In the genomic region with DNA sequence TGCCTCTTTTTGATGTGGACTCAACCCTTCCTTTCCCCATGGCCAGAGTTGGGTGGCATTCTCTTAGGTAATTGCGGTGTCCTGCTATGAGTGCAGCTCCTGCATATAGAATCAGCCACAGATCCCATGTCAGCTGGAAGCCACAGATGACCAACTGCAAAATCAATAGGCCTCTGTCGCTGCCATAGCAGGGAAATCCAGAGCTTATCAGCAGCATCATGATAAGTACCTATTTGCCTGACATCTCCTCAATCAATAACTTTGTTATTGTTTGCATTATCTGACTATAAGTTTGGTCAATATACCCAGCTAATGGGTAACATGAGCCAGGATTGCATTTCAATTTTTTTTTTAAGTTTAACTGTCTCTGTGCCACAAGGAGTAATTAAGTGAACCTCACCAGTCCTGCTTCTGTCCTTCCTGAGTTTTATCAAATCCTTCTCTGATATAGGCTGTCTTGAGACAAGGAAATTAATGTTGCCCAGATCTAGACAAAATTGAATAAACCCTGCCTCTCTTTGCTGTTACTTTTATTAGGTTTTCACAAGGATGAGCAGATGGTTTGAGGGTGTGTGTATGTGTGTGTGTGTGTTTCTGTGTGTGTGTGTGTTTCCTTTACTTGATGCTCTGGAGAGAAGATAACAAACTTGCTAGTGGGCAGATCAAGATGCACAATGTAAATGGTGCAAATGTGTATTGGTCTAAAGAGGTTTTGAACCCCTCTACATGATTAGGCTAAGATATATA, we compare ENCODE assay signal across 28 cellular contexts. TPM values are rescaled to one million over a fixed set of nuclear protein-coding genes. Genes with fewer than 3 reads are reported as not detected.
DNase-seq lines count a peak whose midpoint lies in the region; ATAC-seq and FAIRE-seq lines count a peak whose summit lies in the region.
"Had no signal": no experiment of that assay in that cellular context is flagged by ENCODE, and none has a peak within 500 bp of the region (broad histone marks: within the 10 kb centered on the region; RNA-seq: fewer than 3 reads in every experiment).

No MANE protein-coding gene starts in this region.

- no peaks in the 10 kb centered on the region for H3K27me3 Mint-ChIP-seq in memory B cell
- H3K27me3 Mint-ChIP-seq: activated naive CD8-positive, alpha-beta T cell treated with anti-CD3 and anti-CD28 coated beads, Interleukin-2, amount 50 U/mL, for 24 hours; activated T-cell treated with anti-CD3 and anti-CD28 coated beads, Interleukin-2, amount 50 U/mL, for 24 hours; CD4-positive, alpha-beta T cell; effector memory CD8-positive, alpha-beta T cell had no signal

- peaks cover 3% of the 10 kb centered on the region for H3K4me1 Mint-ChIP-seq in memory B cell

- no peaks in the 10 kb centered on the region for H3K4me1 ChIP-seq in small intestine (ENCODE audit: control insufficient read depth in 2 of 2, insufficient read depth in 1 of 2, low read depth in 1 of 2, low read length in 1 of 2)

- no peaks in the 10 kb centered on the region for H3K9me3 Mint-ChIP-seq in memory B cell
- H3K9me3 Mint-ChIP-seq: activated naive CD8-positive, alpha-beta T cell treated with anti-CD3 and anti-CD28 coated beads, Interleukin-2, amount 50 U/mL, for 24 hours; activated T-cell treated with anti-CD3 and anti-CD28 coated beads, Interleukin-2, amount 50 U/mL, for 24 hours; CD4-positive, alpha-beta T cell; effector memory CD8-positive, alpha-beta T cell; T-cell had no signal

- DNase-seq in NCI-H2171 treated with DMSO at 0.1 percent for 48 hours (lab: John Stamatoyannopoulos, UW): peak; percentile 46
- DNase-seq in NCI-H2171 (lab: John Stamatoyannopoulos, UW): no peak
- DNase-seq in COR-L47 (lab: John Stamatoyannopoulos, UW): peak; percentile 23
- peak; percentile 58 for DNase-seq in NCI-H446 treated with DMSO at 0.1 percent for 48 hours (lab: John Stamatoyannopoulos, UW)
- DNase-seq in memory B cell (ENCODE audit: low spot score in 2 of 2): no peak
- DNase-seq in small intestine: no peak
- DNase-seq: activated CD4-positive, alpha-beta T cell treated with anti-CD3 and anti-CD28 coated beads, Interleukin-2, amount 50 U/mL, for 1 hour; activated effector memory CD4-positive, alpha-beta T cell treated with anti-CD3 and anti-CD28 coated beads, Interleukin-2, amount 50 U/mL, for 16 hours; activated naive CD8-positive, alpha-beta T cell treated with anti-CD3 and anti-CD28 coated beads, Interleukin-2, amount 50 U/mL, for 24 hours; activated T-cell treated with anti-CD3 and anti-CD28 coated beads, Interleukin-2, amount 50 U/mL, for 24 hours; CD4-positive, alpha-beta T cell; central memory CD4-positive, alpha-beta T cell; effector memory CD8-positive, alpha-beta T cell; KG1; left lung; right lobe of liver; stimulated activated CD8-positive, alpha-beta memory T cell treated with anti-CD3 and anti-CD28 coated beads, Interleukin-4, amount 100 ng/mL, for 48 hours; stomach; T-cell; thyroid gland had no signal

- H3K4me3 Mint-ChIP-seq in memory B cell: no peak overlapping the region
- H3K4me3 Mint-ChIP-seq: activated naive CD8-positive, alpha-beta T cell treated with anti-CD3 and anti-CD28 coated beads, Interleukin-2, amount 50 U/mL, for 24 hours; activated T-cell treated with anti-CD3 and anti-CD28 coated beads, Interleukin-2, amount 50 U/mL, for 24 hours; CD4-positive, alpha-beta T cell; effector memory CD8-positive, alpha-beta T cell; T-cell had no signal

- H3K36me3 ChIP-seq in small intestine (ENCODE audit: control insufficient read depth in 2 of 2, insufficient read depth in 2 of 2, low read length in 2 of 2): no peaks in the 10 kb centered on the region
- H3K36me3 ChIP-seq: left lung, MG63, right lobe of liver, stomach, thyroid gland, vagina had no signal

- no peak overlapping the region for H3K27ac ChIP-seq in small intestine (ENCODE audit: low read depth in 1 of 2, low read length in 1 of 2)
- H3K27ac ChIP-seq: left lung, right lobe of liver, stomach, thyroid gland, vagina had no signal

- 67 to 90% (median 72%) methylated on average over 2 of the region's 2 CpGs for WGBS in small intestine, 3 donors

- no peaks in the 10 kb centered on the region for H3K9me3 ChIP-seq in small intestine (ENCODE audit: control insufficient read depth, low read depth)
- H3K9me3 ChIP-seq: left lung, MG63, right lobe of liver, stomach, thyroid gland, vagina had no signal

- H3K4me3 ChIP-seq in small intestine (ENCODE audit: low read depth in 1 of 2, low read length in 2 of 2): no peak overlapping the region
- H3K4me3 ChIP-seq: left lung, MG63, right lobe of liver, stomach, thyroid gland, vagina had no signal

- no peaks in the 10 kb centered on the region for H3K36me3 Mint-ChIP-seq in memory B cell
- H3K36me3 Mint-ChIP-seq: T-cell had no signal

- H3K27ac Mint-ChIP-seq in memory B cell: peak overlapping the region; percentile 5
- H3K27ac Mint-ChIP-seq: activated naive CD8-positive, alpha-beta T cell treated with anti-CD3 and anti-CD28 coated beads, Interleukin-2, amount 50 U/mL, for 24 hours; activated T-cell treated with anti-CD3 and anti-CD28 coated beads, Interleukin-2, amount 50 U/mL, for 24 hours; CD4-positive, alpha-beta T cell; T-cell had no signal

- no peaks in the 10 kb centered on the region for H3K27me3 ChIP-seq in small intestine (ENCODE audit: control insufficient read depth in 2 of 2, insufficient read depth in 2 of 2, low read length in 2 of 2)
- H3K27me3 ChIP-seq: left lung, MG63, right lobe of liver, stomach, thyroid gland, vagina had no signal

- ATAC-seq in memory B cell (ENCODE audit: low read depth) (no peak), GM18519 (IDR thresholded peaks at IDR 0.05; ENCODE audit: low FRiP score, unreplicated experiment) (no peak), GM21447 (IDR thresholded peaks at IDR 0.05; ENCODE audit: unreplicated experiment) (no peak)
- ATAC-seq: activated naive CD8-positive, alpha-beta T cell treated with anti-CD3 and anti-CD28 coated beads, Interleukin-2, amount 50 U/mL, for 24 hours; effector memory CD8-positive, alpha-beta T cell; esophagus mucosa; left lung; right lobe of liver; T-cell had no signal

- FAIRE-seq in small intestine (lab: Jason Lieb, UNC): no peak
- FAIRE-seq: astrocyte, D721Med, RCC 7860 had no signal

RNA-seq across cellular contexts. Expression of a gene that starts 59.6 kb away (rescaled TPM):
- 10 to 100 TPM in 1 of 3 donors, 1 to 10 TPM in 2; 4.1 to 12.7 (median 8.5) TPM for polyA plus RNA-seq in small intestine

Comparison
In these comparisons a context has a peak if more than half of its experiments do, and no peak if none do; other contexts are left out.
1. DNase-seq: peak in NCI-H2171 treated with DMSO at 0.1 percent for 48 hours (single experiment), COR-L47 (single experiment) and NCI-H446 treated with DMSO at 0.1 percent for 48 hours (single experiment); none in NCI-H2171 (single experiment), memory B cell (0 of 2) and small intestine (single experiment).